ENCODE assay signal across 11 cellular contexts in the genomic region with DNA sequence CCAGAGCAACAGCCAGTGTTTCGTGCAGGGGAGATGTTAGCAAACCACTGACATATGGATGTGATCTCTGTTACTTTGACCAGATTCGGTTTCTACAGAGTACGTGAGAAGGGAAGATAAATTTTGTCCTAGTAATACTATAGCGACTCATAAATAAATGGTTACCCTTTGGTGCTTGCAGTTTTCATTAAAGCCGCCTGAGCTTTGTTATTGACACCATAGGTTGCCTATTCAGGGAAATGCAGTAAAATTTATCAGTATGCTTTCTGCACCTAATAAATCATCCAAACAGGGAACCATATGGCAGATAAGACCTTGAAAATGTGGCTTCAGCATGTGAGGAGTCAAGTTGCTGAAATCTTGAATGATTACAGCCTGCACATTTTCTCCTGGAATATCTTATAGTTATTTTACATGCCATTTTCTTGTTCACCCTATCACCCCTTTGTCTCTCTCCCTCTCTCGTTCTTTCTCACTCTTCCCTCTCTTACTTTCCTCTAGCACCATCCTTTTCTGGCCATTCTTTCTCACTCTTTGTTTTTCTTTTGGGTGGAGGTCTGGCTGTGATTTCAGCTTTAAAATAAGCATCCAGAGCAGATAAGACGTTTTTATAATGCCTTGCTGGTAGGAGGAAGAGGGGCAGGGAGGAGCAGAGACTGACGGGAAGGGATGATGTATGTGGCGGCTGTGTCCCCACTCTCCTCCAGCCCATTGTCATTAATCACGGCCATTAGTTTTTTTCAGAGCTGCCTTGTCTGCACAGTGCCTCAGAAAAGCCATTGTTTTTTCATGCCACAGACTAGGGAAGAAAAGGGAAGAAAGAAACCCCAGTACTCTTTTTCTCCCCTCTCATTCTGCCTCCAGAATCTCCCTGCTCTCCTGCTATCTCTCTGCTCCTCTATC.
DNase-seq lines count a peak whose midpoint lies in the region; ATAC-seq, FAIRE-seq and TF ChIP-seq lines count a peak whose summit lies in the region.
"Had no signal": no experiment of that assay in that cellular context is flagged by ENCODE, and none has a peak within 500 bp of the region (broad histone marks: within the 10 kb centered on the region; RNA-seq: fewer than 3 reads in every experiment).

No MANE protein-coding gene starts in this region.

- no peak for TF ChIP-seq CTCF in GM12865 (IDR thresholded peaks at IDR 0.05; ENCODE audit: insufficient read depth, low read depth, low read length, missing control alignments)

- FAIRE-seq in GM12891 (lab: Jason Lieb, UNC): no peak

- TF ChIP-seq POLR2A in GM12891 (IDR thresholded peaks at IDR 0.05; ENCODE audit: low read depth, low read length): no peak

- no peak overlapping the region for H3K4me3 ChIP-seq in GM12865 (ENCODE audit: low read depth, low read length)

- H3K36me3 Mint-ChIP-seq in effector memory CD8-positive, alpha-beta T cell (ENCODE audit: insufficient read depth): no peaks in the 10 kb centered on the region
- H3K36me3 Mint-ChIP-seq: activated naive CD8-positive, alpha-beta T cell had no signal

- ATAC-seq in HG02610 (IDR thresholded peaks at IDR 0.05; ENCODE audit: unreplicated experiment): peak; percentile 30
- ATAC-seq in effector memory CD8-positive, alpha-beta T cell (replicated peaks): no peak
- ATAC-seq in stimulated activated naive CD8-positive, alpha-beta T cell treated with anti-CD3 and anti-CD28 coated beads, Interleukin-15, amount 100 ng/mL, for 72 hours: no peak
- ATAC-seq: activated CD4-positive, alpha-beta T cell treated with anti-CD3 and anti-CD28 coated beads for 36 hours had no signal

- peaks cover 21 to 25% of the 10 kb centered on the region in 2 donors for H3K27me3 Mint-ChIP-seq in effector memory CD8-positive, alpha-beta T cell
- peaks cover 18% of the 10 kb centered on the region for H3K27me3 Mint-ChIP-seq in stimulated activated naive CD8-positive, alpha-beta T cell treated with anti-CD3 and anti-CD28 coated beads, Interleukin-15, amount 100 ng/mL, for 72 hours

- H3K4me1 Mint-ChIP-seq in effector memory CD8-positive, alpha-beta T cell (ENCODE audit: low read depth in 2 of 2): no peaks in the 10 kb centered on the region
- H3K4me1 Mint-ChIP-seq in stimulated activated naive CD8-positive, alpha-beta T cell treated with anti-CD3 and anti-CD28 coated beads, Interleukin-15, amount 100 ng/mL, for 72 hours: no peaks in the 10 kb centered on the region
- H3K4me1 Mint-ChIP-seq: activated CD4-positive, alpha-beta T cell treated with anti-CD3 and anti-CD28 coated beads for 36 hours had no signal

- no peaks in the 10 kb centered on the region for H3K9me3 Mint-ChIP-seq in effector memory CD8-positive, alpha-beta T cell
- no peaks in the 10 kb centered on the region for H3K9me3 Mint-ChIP-seq in stimulated activated naive CD8-positive, alpha-beta T cell treated with anti-CD3 and anti-CD28 coated beads, Interleukin-15, amount 100 ng/mL, for 72 hours

- H3K27ac Mint-ChIP-seq in effector memory CD8-positive, alpha-beta T cell: no peak overlapping the region
- H3K27ac Mint-ChIP-seq in stimulated activated naive CD8-positive, alpha-beta T cell treated with anti-CD3 and anti-CD28 coated beads, Interleukin-15, amount 100 ng/mL, for 72 hours: no peak overlapping the region
- H3K27ac Mint-ChIP-seq: activated CD4-positive, alpha-beta T cell treated with anti-CD3 and anti-CD28 coated beads for 36 hours; activated naive CD8-positive, alpha-beta T cell had no signal

- H3K4me3 Mint-ChIP-seq in effector memory CD8-positive, alpha-beta T cell: no peak overlapping the region
- no peak overlapping the region for H3K4me3 Mint-ChIP-seq in stimulated activated naive CD8-positive, alpha-beta T cell treated with anti-CD3 and anti-CD28 coated beads, Interleukin-15, amount 100 ng/mL, for 72 hours
- H3K4me3 Mint-ChIP-seq: activated CD4-positive, alpha-beta T cell treated with anti-CD3 and anti-CD28 coated beads for 36 hours; activated naive CD8-positive, alpha-beta T cell had no signal

- DNase-seq in GM12865 (ENCODE audit: low read depth): peak; percentile 84
- DNase-seq in NCI-H1694 treated with DMSO at 0.1 percent for 48 hours (lab: John Stamatoyannopoulos, UW): peak; percentile 38
- peak; percentile 94 for DNase-seq in left kidney (ENCODE audit: low read depth, low spot score)
- no peak for DNase-seq in effector memory CD8-positive, alpha-beta T cell
- no peak for DNase-seq in GM12891 (ENCODE audit: insufficient read length, low spot score)
- DNase-seq in amygdala (lab: John Stamatoyannopoulos, UW): no peak
- no peak for DNase-seq in stimulated activated naive CD8-positive, alpha-beta T cell treated with anti-CD3 and anti-CD28 coated beads, Interleukin-15, amount 100 ng/mL, for 72 hours
- DNase-seq: activated CD4-positive, alpha-beta T cell treated with anti-CD3 and anti-CD28 coated beads for 36 hours; NCI-H1436 had no signal

TF ChIP-seq in GM12891, 5 proteins besides CTCF, POLR2A, EP300 and RAD21:
- no peak for TF ChIP-seq SPI1 (IDR thresholded peaks at IDR 0.05; ENCODE audit: low read depth, low read length)
- TF ChIP-seq POU2F2 (IDR thresholded peaks at IDR 0.05; ENCODE audit: low read depth, low read length): no peak
- TF ChIP-seq PAX5 (IDR thresholded peaks at IDR 0.05; ENCODE audit: insufficient read depth, low read length, severe bottlenecking): no peak
- TF ChIP-seq TAF1 (IDR thresholded peaks at IDR 0.05; ENCODE audit: low read depth, low read length): no peak
- TF ChIP-seq POLR2AphosphoS5 (IDR thresholded peaks at IDR 0.05; ENCODE audit: low read depth, low read length): no peak

Comparison
In these comparisons a context has a peak if more than half of its experiments do, and no peak if none do; other contexts are left out.
1. DNase-seq: peak in GM12865 (single experiment), NCI-H1694 treated with DMSO at 0.1 percent for 48 hours (single experiment) and left kidney (single experiment); none in effector memory CD8-positive, alpha-beta T cell (0 of 3), GM12891 (single experiment), amygdala (0 of 56) and stimulated activated naive CD8-positive, alpha-beta T cell treated with anti-CD3 and anti-CD28 coated beads, Interleukin-15, amount 100 ng/mL, for 72 hours (0 of 2).